1 cellular context compared by ENCODE assay signal in genomic region chr17:78808106-78808635, GRCh38.
TF ChIP-seq lines count a peak whose summit lies in the region.

No MANE protein-coding gene starts in this region.

TF ChIP-seq in HepG2, 621 proteins besides CTCF, POLR2A, EP300 and RAD21:
- TF ChIP-seq ZNF512B (CRISPR knock-in tag; IDR thresholded peaks at IDR 0.05; ENCODE audit: borderline replicate concordance): no peak
- TF ChIP-seq ATF7 (IDR thresholded peaks at IDR 0.05): peak; percentile 94
- no peak for TF ChIP-seq ATF7 (CRISPR knock-in tag; IDR thresholded peaks at IDR 0.05)
- TF ChIP-seq ZNF121 (CRISPR knock-in tag; IDR thresholded peaks at IDR 0.05): peak; percentile 90
- TF ChIP-seq CREB1 (IDR thresholded peaks at IDR 0.05): 0 out of 2 replicates have a peak, but pooled peaks have one; percentile 41
- TF ChIP-seq CREB1 (CRISPR knock-in tag; IDR thresholded peaks at IDR 0.05): no peak
- no peak for TF ChIP-seq ZBTB39 (CRISPR knock-in tag; IDR thresholded peaks at IDR 0.05)
